ENCODE assay signal across 28 cellular contexts in genomic region chr9:117377046-117377445, GRCh38. TPM values are rescaled to one million over a fixed set of nuclear protein-coding genes. Genes with fewer than 3 reads are reported as not detected.
DNase-seq lines count a peak whose midpoint lies in the region; ATAC-seq and TF ChIP-seq lines count a peak whose summit lies in the region.
"Had no signal": no experiment of that assay in that cellular context is flagged by ENCODE, and none has a peak within 500 bp of the region (broad histone marks: within the 10 kb centered on the region; RNA-seq: fewer than 3 reads in every experiment).

No MANE protein-coding gene starts in this region.

- H3K4me3 ChIP-seq in stomach = no peak overlapping the region
- H3K4me3 ChIP-seq: A549, coronary artery, esophagus muscularis mucosa, HAP-1, SJSA1, transverse colon had no signal

- ATAC-seq in GM21786 (IDR thresholded peaks at IDR 0.05; ENCODE audit: unreplicated experiment) = no peak
- ATAC-seq in omental fat pad (ENCODE audit: low FRiP score) = no peak
- ATAC-seq: A549; left ventricle myocardium superior; naive thymus-derived CD4-positive, alpha-beta T cell had no signal

- DNase-seq in NCI-H748 (lab: John Stamatoyannopoulos, UW; ENCODE audit: unreplicated experiment) (peak; percentile 24), NCI-H748 treated with DMSO at 0.1 percent for 48 hours (lab: John Stamatoyannopoulos, UW) (no peak), NCI-H82 treated with DMSO at 0.1 percent for 48 hours (lab: John Stamatoyannopoulos, UW; ENCODE audit: unreplicated experiment) (peak; percentile 93), iPS-NIHi11 (ENCODE audit: low spot score) (peak; percentile 20), stomach (peak; percentile 27), NCI-H526 treated with DMSO at 0.1 percent for 48 hours (lab: John Stamatoyannopoulos, UW) (no peak), omental fat pad (ENCODE audit: low spot score) (no peak)
- DNase-seq: activated CD4-positive, alpha-beta memory T cell treated with anti-CD3 and anti-CD28 coated beads, Interleukin-2, amount 10 ng/mL, durations not matched to agents 7 days and 5 days; activated CD4-positive, CD25-positive, alpha-beta regulatory T cell treated with anti-CD3 and anti-CD28 coated beads, Interleukin-2, amount 50 U/mL, for 72 hours; activated CD8-positive, alpha-beta memory T cell treated with anti-CD3 and anti-CD28 coated beads, Interleukin-2, amount 50 U/mL, for 48 hours; activated naive CD8-positive, alpha-beta T cell treated with anti-CD3 and anti-CD28 coated beads for 36 hours; aorta; CD8-positive, alpha-beta memory T cell; DMS153; foreskin melanocyte; left ventricle myocardium superior; naive thymus-derived CD4-positive, alpha-beta T cell; NCI-H1105; NCI-H2107; NCI-H510A treated with DMSO at 0.1 percent for 48 hours; RPMI8226; transverse colon had no signal

- no peak overlapping the region for H3K27ac ChIP-seq in stomach
- H3K27ac ChIP-seq: A549, coronary artery, esophagus muscularis mucosa, SJSA1, transverse colon had no signal

- no peaks in the 10 kb centered on the region for H3K27me3 ChIP-seq in stomach
- H3K27me3 ChIP-seq: esophagus muscularis mucosa, SJSA1, transverse colon had no signal

- H3K36me3 ChIP-seq in stomach = no peaks in the 10 kb centered on the region
- H3K36me3 ChIP-seq: esophagus muscularis mucosa, HAP-1, SJSA1, transverse colon had no signal

- H3K9me3 ChIP-seq in stomach = no peaks in the 10 kb centered on the region
- H3K9me3 ChIP-seq: A549, esophagus muscularis mucosa, HAP-1, SJSA1, transverse colon had no signal

- intact Hi-C loops in stomach (cut with DNase I; ENCODE audit: low total_unique reads) = no loop called here

- no peaks in the 10 kb centered on the region for H3K4me1 ChIP-seq in stomach
- H3K4me1 ChIP-seq: A549, esophagus muscularis mucosa, SJSA1, transverse colon had no signal

- TF ChIP-seq CTCF in stomach (IDR thresholded peaks at IDR 0.05) (no peak), omental fat pad (IDR thresholded peaks at IDR 0.05) (no peak)

- TF ChIP-seq EP300 in stomach (IDR thresholded peaks at IDR 0.05) = no peak

- WGBS in stomach, 5 donors = 46 to 64% (median 59%) methylated on average over 4 to 5 of the region's 5 CpGs

- no peak for TF ChIP-seq POLR2A in stomach (IDR thresholded peaks at IDR 0.05)

RNA-seq across cellular contexts. Expression of gene ASTN2, which starts 37.8 kb away (rescaled TPM):
- total RNA-seq in stomach (10 to 100 TPM in 1 of 5 donors, 1 to 10 TPM in 3, not detected in 1; 4.2 to 22.3 (median 7.0) TPM), omental fat pad (1 to 10 TPM; 1.1 to 8.4 (median 3.6) TPM)
- 1 to 10 TPM; 2.1 to 3.1 (median 2.6) TPM for polyA plus RNA-seq in stomach

Comparison
In these comparisons a context has a peak if more than half of its experiments do, and no peak if none do; other contexts are left out.
1. DNase-seq: peak in NCI-H748 (single experiment), NCI-H82 treated with DMSO at 0.1 percent for 48 hours (single experiment), iPS-NIHi11 (single experiment) and stomach (single experiment); none in NCI-H748 treated with DMSO at 0.1 percent for 48 hours (single experiment), NCI-H526 treated with DMSO at 0.1 percent for 48 hours (single experiment) and omental fat pad (single experiment).